ENCODE assay signal across 8 cellular contexts in genomic region chr16:56985288-56985961, GRCh38. TPM values are rescaled to one million over a fixed set of nuclear protein-coding genes. Genes with fewer than 3 reads are reported as not detected.
DNase-seq lines count a peak whose midpoint lies in the region; ATAC-seq, FAIRE-seq and TF ChIP-seq lines count a peak whose summit lies in the region.

No MANE protein-coding gene starts in this region.

- peak overlapping the region in 3 of 4 donors; percentile 29 to 76 (median 68) for H3K4me3 Mint-ChIP-seq in IgD-negative memory B cell
- H3K4me3 Mint-ChIP-seq in astrocyte (ENCODE audit: unreplicated experiment): peak overlapping the region; percentile 20

- H3K4me2 ChIP-seq in BLaER1 (peak overlapping the region; percentile 76), astrocyte (ENCODE audit: low read length) (peak overlapping the region; percentile 47)

- peaks cover 95% of the 10 kb centered on the region for H3K4me1 ChIP-seq in BLaER1
- H3K4me1 ChIP-seq in astrocyte (ENCODE audit: insufficient read depth, low read length): peaks cover 28% of the 10 kb centered on the region
- H3K4me1 ChIP-seq in kidney (ENCODE audit: control insufficient read depth in 1 of 2, insufficient read depth in 1 of 2, low read depth in 1 of 2, low read length in 2 of 2): peaks cover 7 to 19% of the 10 kb centered on the region in 2 donors

- H3K27ac Mint-ChIP-seq in IgD-negative memory B cell (peak overlapping the region; percentile 23 to 93 (median 68)), astrocyte (ENCODE audit: unreplicated experiment) (no peak overlapping the region)

- peaks cover 9% of the 10 kb centered on the region for H3K79me2 ChIP-seq in astrocyte (ENCODE audit: insufficient read depth, low read length)

- no peaks in the 10 kb centered on the region for H3K27me3 ChIP-seq in BLaER1
- H3K27me3 ChIP-seq in astrocyte (ENCODE audit: insufficient read depth, low read length): peaks cover 4% of the 10 kb centered on the region

- peaks cover 16% of the 10 kb centered on the region for H3K36me3 Mint-ChIP-seq in IgD-negative memory B cell
- H3K36me3 Mint-ChIP-seq in astrocyte (ENCODE audit: low read depth, unreplicated experiment): peaks cover 15% of the 10 kb centered on the region

- peak overlapping the region; percentile 42; the same call in 1 of the 2 replicates for H3K9ac ChIP-seq in BLaER1
- peak overlapping the region; percentile 62 for H3K9ac ChIP-seq in astrocyte (ENCODE audit: low read length)
- H3K9ac ChIP-seq in kidney (ENCODE audit: low read length in 2 of 2): no peak overlapping the region

- H3K4me1 Mint-ChIP-seq in IgD-negative memory B cell: peaks cover 51 to 71% (median 60%) of the 10 kb centered on the region in 3 donors
- peaks cover 16% of the 10 kb centered on the region for H3K4me1 Mint-ChIP-seq in astrocyte (ENCODE audit: low read depth, unreplicated experiment)

- H4K20me1 ChIP-seq in BLaER1 (no peaks in the 10 kb centered on the region), astrocyte (ENCODE audit: insufficient read depth, low read length) (no peaks in the 10 kb centered on the region)

- intact Hi-C loops in kidney (cut with DNase I): no loop called here

- no peaks in the 10 kb centered on the region for H3K27me3 Mint-ChIP-seq in IgD-negative memory B cell
- peaks cover 19% of the 10 kb centered on the region for H3K27me3 Mint-ChIP-seq in astrocyte (ENCODE audit: low read depth, unreplicated experiment)

- DNase-seq in astrocyte (ENCODE audit: low read depth) (peak; percentile 78), kidney (peak; percentile 84), urothelium cell line (ENCODE audit: low spot score) (peak; percentile 86), middle frontal gyrus (ENCODE audit: extremely low spot score, low spot score) (no peak)

- peak overlapping the region; percentile 80 for H2AFZ ChIP-seq in astrocyte (ENCODE audit: low read depth, low read length)

- H3K27ac ChIP-seq in BLaER1 (peak overlapping the region; percentile 72), astrocyte (ENCODE audit: low read depth, low read length) (peak overlapping the region; percentile 47), kidney (ENCODE audit: low read depth in 2 of 2, low read length in 2 of 2) (no peak overlapping the region)

- H3K9me3 Mint-ChIP-seq in IgD-negative memory B cell (no peaks in the 10 kb centered on the region), astrocyte (ENCODE audit: unreplicated experiment) (no peaks in the 10 kb centered on the region)

- TF ChIP-seq CTCF in astrocyte (IDR thresholded peaks at IDR 0.05; ENCODE audit: insufficient read depth, low read depth, low read length): no peak
- TF ChIP-seq CTCF in kidney (IDR thresholded peaks at IDR 0.05; ENCODE audit: borderline replicate concordance, extremely low read depth, insufficient read depth): no peak

- H3K4me3 ChIP-seq in BLaER1 (no peak overlapping the region), astrocyte (ENCODE audit: insufficient read depth, low read depth, low read length) (no peak overlapping the region), kidney (ENCODE audit: low read length in 2 of 2) (no peak overlapping the region)

- no peaks in the 10 kb centered on the region for H3K9me3 ChIP-seq in BLaER1
- H3K9me3 ChIP-seq in astrocyte (ENCODE audit: insufficient read depth, low read depth, low read length): no peaks in the 10 kb centered on the region
- no peaks in the 10 kb centered on the region for H3K9me3 ChIP-seq in kidney (ENCODE audit: control insufficient read depth in 1 of 2, low read length in 2 of 2)

- no peaks in the 10 kb centered on the region for H3K36me3 ChIP-seq in BLaER1
- H3K36me3 ChIP-seq in astrocyte (ENCODE audit: insufficient read depth, low read length): no peaks in the 10 kb centered on the region
- H3K36me3 ChIP-seq in kidney (ENCODE audit: control insufficient read depth in 1 of 2, insufficient read depth in 2 of 2, low read length in 2 of 2): no peaks in the 10 kb centered on the region

- no peak for ATAC-seq in GM19328 (IDR thresholded peaks at IDR 0.05; ENCODE audit: unreplicated experiment)
- ATAC-seq in GM21576 (IDR thresholded peaks at IDR 0.05; ENCODE audit: unreplicated experiment): no peak

- no peak for FAIRE-seq in astrocyte (lab: Jason Lieb, UNC)
- FAIRE-seq in kidney (lab: Jason Lieb, UNC): no peak
- no peak for FAIRE-seq in urothelium cell line (lab: Jason Lieb, UNC)

RNA-seq across cellular contexts. Expression of gene NLRC5, which starts 3.9 kb away (rescaled TPM):
- polyA plus RNA-seq in IgD-negative memory B cell: 134 TPM
- 29.9 and 33.1 TPM in 2 replicates for total RNA-seq in astrocyte
- 55.6 TPM for total RNA-seq in kidney
- 7.1 TPM for polyA plus RNA-seq in kidney (ENCODE audit: insufficient read depth, low read depth, low replicate concordance)

RNA-seq across cellular contexts. Expression of gene CETP, which starts 23.7 kb away (rescaled TPM):
- 0.79 TPM for polyA plus RNA-seq in IgD-negative memory B cell
- 0.17 TPM in 1 of 2 replicates, not detected in the other for total RNA-seq in astrocyte
- 1.3 TPM for total RNA-seq in kidney
- 2.1 TPM for polyA plus RNA-seq in kidney (ENCODE audit: insufficient read depth, low read depth, low replicate concordance)

RNA-seq across cellular contexts. Expression of gene HERPUD1, which starts 53.5 kb away (rescaled TPM):
- polyA plus RNA-seq in IgD-negative memory B cell (298 TPM), kidney (ENCODE audit: insufficient read depth, low read depth, low replicate concordance) (234 TPM)
- total RNA-seq in astrocyte (234 and 252 TPM in 2 replicates), kidney (209 TPM)

Comparison
In these comparisons a context has a peak if more than half of its experiments do, and no peak if none do; other contexts are left out.
1. H3K27ac ChIP-seq: peak in BLaER1 (single experiment) and astrocyte (single experiment); none in kidney (0 of 2).
2. H3K9ac ChIP-seq: peak in BLaER1 (single experiment) and astrocyte (single experiment); none in kidney (0 of 2).